ENCODE assay signal across 17 cellular contexts in the genomic region with DNA sequence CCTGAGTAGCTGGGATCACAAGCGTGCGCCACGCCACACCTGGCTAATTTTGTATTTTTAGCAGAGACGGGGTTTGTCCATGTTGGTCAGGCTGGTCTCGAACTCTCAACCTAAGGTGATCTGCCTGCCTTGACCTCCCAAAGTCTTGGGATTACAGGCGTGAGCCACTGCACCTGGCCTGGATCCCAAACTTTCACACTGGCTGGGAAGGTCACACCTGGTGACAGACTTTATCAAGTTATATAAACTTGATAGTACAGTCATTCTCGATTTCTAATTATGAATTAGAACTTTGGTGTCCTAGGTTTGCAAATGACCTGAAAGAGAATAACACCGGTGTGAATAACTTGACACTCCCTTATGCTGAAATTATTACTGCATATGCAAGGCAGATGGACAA. TPM values are rescaled to one million over a fixed set of nuclear protein-coding genes. Genes with fewer than 3 reads are reported as not detected.
DNase-seq lines count a peak whose midpoint lies in the region; ATAC-seq, FAIRE-seq and TF ChIP-seq lines count a peak whose summit lies in the region.
"Had no signal": no experiment of that assay in that cellular context is flagged by ENCODE, and none has a peak within 500 bp of the region (broad histone marks: within the 10 kb centered on the region; RNA-seq: fewer than 3 reads in every experiment).

No MANE protein-coding gene starts in this region.

- peaks cover 5% of the 10 kb centered on the region for H3K4me1 ChIP-seq in colonic mucosa
- H3K4me1 ChIP-seq in pancreas = peaks cover 17 to 55% (median 19%) of the 10 kb centered on the region in 3 donors

- 63 to 65% methylated on average over 8 of the region's 8 CpGs for WGBS in pancreas, 2 donors

- H3K36me3 Mint-ChIP-seq in CD14-positive monocyte = peaks cover 34 to 64% of the 10 kb centered on the region in 2 donors

- no peak for FAIRE-seq in pancreas (lab: Jason Lieb, UNC)
- FAIRE-seq: GM12878 had no signal

- H3K27me3 ChIP-seq in colonic mucosa (no peaks in the 10 kb centered on the region), pancreas (no peaks in the 10 kb centered on the region)
- H3K27me3 ChIP-seq: BLaER1 treated with 17β-estradiol and CSF1 and Interleukin-3, amounts not matched to agents 10 nM and 100 nM had no signal

- H3K9me3 ChIP-seq in colonic mucosa = no peaks in the 10 kb centered on the region
- no peaks in the 10 kb centered on the region for H3K9me3 ChIP-seq in pancreas

- no peaks in the 10 kb centered on the region for H3K36me3 ChIP-seq in colonic mucosa
- no peaks in the 10 kb centered on the region for H3K36me3 ChIP-seq in pancreas
- H3K36me3 ChIP-seq: BLaER1 treated with 17β-estradiol and CSF1 and Interleukin-3, amounts not matched to agents 10 nM and 100 nM had no signal

- no peaks in the 10 kb centered on the region for H3K27me3 Mint-ChIP-seq in CD14-positive monocyte (ENCODE audit: low read depth in 3 of 3)

- peaks cover 88% of the 10 kb centered on the region for H3K4me1 Mint-ChIP-seq in CD14-positive monocyte

- H3K27ac ChIP-seq in colonic mucosa (peak overlapping the region; percentile 7), pancreas (peak overlapping the region; percentile 43 to 75 (median 64))
- H3K27ac ChIP-seq: BLaER1 treated with 17β-estradiol and CSF1 and Interleukin-3, amounts not matched to agents 10 nM and 100 nM had no signal

- H3K27ac Mint-ChIP-seq in CD14-positive monocyte = peak overlapping the region; percentile 93 to 99 (median 98)
- H3K27ac Mint-ChIP-seq: CD4-positive, alpha-beta T cell; H9 had no signal

- no peak overlapping the region for H3K4me3 Mint-ChIP-seq in CD14-positive monocyte
- H3K4me3 Mint-ChIP-seq: CD4-positive, alpha-beta T cell; H9 had no signal

- ATAC-seq in left colon (peak; percentile 8), pancreas (peak; percentile 78 to 88 (median 83)), HG03280 (IDR thresholded peaks at IDR 0.05; ENCODE audit: unreplicated experiment) (no peak), GM21576 (IDR thresholded peaks at IDR 0.05; ENCODE audit: unreplicated experiment) (no peak)
- ATAC-seq: GM12878 had no signal

- TF ChIP-seq CTCF in CD14-positive monocyte (IDR thresholded peaks at IDR 0.05) (no peak), colonic mucosa (IDR thresholded peaks at IDR 0.05) (no peak), pancreas (IDR thresholded peaks at IDR 0.05) (no peak)

- peaks cover 0 to 4% (median 3%) of the 10 kb centered on the region in 7 donors for H3K9me3 Mint-ChIP-seq in CD14-positive monocyte
- H3K9me3 Mint-ChIP-seq: CD4-positive, alpha-beta T cell; H9 had no signal

- intact Hi-C loops in CD14-positive monocyte (cut with micrococcal nuclease) (loop anchor here in 1 of 2 donors (10.0 kb wide), 1 partner anchor 393 kb away; no protein-coding TSS in a partner anchor), colonic mucosa (cut with DNase I) (no loop called here), left colon (cut with DNase I, micrococcal nuclease) (no loop called here), pancreas (cut with DNase I) (no loop called here)

- DNase-seq in CD14-positive monocyte (ENCODE audit: low spot score) (no peak), colonic mucosa (no peak), left colon (no peak), pancreas (peak; percentile 63 to 88 (median 82)), dermis blood vessel endothelial cell (no peak)
- DNase-seq in activated CD4-positive, CD25-positive, alpha-beta regulatory T cell treated with anti-CD3 and anti-CD28 coated beads, Interleukin-2, amount 50 U/mL, for 72 hours = no peak
- DNase-seq: 8988T; AML-193; CD4-positive, alpha-beta T cell; DMS79; GOT3; H9 had no signal

- no peak overlapping the region for H3K4me3 ChIP-seq in colonic mucosa
- H3K4me3 ChIP-seq in pancreas = no peak overlapping the region
- H3K4me3 ChIP-seq: BLaER1 treated with 17β-estradiol and CSF1 and Interleukin-3, amounts not matched to agents 10 nM and 100 nM; GM12878 had no signal

- peak overlapping the region in 1 of 2 donors; percentile 6 for H3K9ac ChIP-seq in colonic mucosa (ENCODE audit: low read depth in 2 of 2, low read length in 2 of 2)
- H3K9ac ChIP-seq: BLaER1 treated with 17β-estradiol and CSF1 and Interleukin-3, amounts not matched to agents 10 nM and 100 nM had no signal

RNA-seq across cellular contexts. Expression of gene PLBD1, which starts 6.0 kb away (rescaled TPM):
- 100 to 1,000 TPM; 543 to 876 TPM for polyA plus RNA-seq in CD14-positive monocyte
- 10 to 100 TPM; 85.0 to 91.7 TPM for total RNA-seq in colonic mucosa
- total RNA-seq in left colon = 10 to 100 TPM; 58.0 to 65.5 TPM
- 10 to 100 TPM in 5 of 6 donors, 1 to 10 TPM in 1; 8.7 to 35.4 (median 12.5) TPM for total RNA-seq in pancreas
- polyA plus RNA-seq in pancreas = 1 to 10 TPM; 3.2 to 4.1 TPM
- 0.34 and 1.4 TPM in 2 replicates for total RNA-seq in dermis blood vessel endothelial cell
- total RNA-seq: G401 had no signal

Comparison
In these comparisons a context has a peak if more than half of its experiments do, and no peak if none do; other contexts are left out.
1. DNase-seq: peak in pancreas (6 of 6); none in CD14-positive monocyte (single experiment), colonic mucosa (single experiment), left colon (0 of 2), activated CD4-positive, CD25-positive, alpha-beta regulatory T cell treated with anti-CD3 and anti-CD28 coated beads, Interleukin-2, amount 50 U/mL, for 72 hours (single experiment) and dermis blood vessel endothelial cell (single experiment).
2. ATAC-seq: peak in left colon (single experiment) and pancreas (4 of 4); none in HG03280 (single experiment) and GM21576 (single experiment).